Comparison of ENCODE assay signal across 30 cellular contexts in the genomic region with DNA sequence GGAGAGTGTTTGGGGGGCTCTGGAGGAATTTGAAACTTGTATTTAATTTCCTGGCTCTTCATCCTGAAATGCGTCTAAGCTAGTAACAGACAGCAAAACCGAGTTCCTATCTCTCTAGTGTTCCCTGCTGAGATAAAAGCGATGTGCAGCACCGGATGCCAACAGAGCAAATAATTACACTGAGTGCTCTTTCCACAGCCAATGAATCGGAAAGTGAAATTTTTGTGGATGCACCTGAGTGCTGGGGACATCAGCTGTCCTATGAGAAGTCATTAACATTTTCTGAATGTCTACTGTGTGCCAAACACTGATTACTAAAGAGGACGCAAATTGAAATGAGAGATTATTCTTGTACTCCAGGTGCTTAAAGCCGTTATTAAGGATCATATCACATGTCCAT.
DNase-seq lines count a peak whose midpoint lies in the region; TF ChIP-seq lines count a peak whose summit lies in the region.
"Had no signal": no experiment of that assay in that cellular context is flagged by ENCODE, and none has a peak within 500 bp of the region (broad histone marks: within the 10 kb centered on the region; RNA-seq: fewer than 3 reads in every experiment).

No MANE protein-coding gene starts in this region.

- H3K4me1 ChIP-seq in ACC112 (ENCODE audit: control insufficient read depth, insufficient read depth, low read length, unreplicated experiment): no peaks in the 10 kb centered on the region
- H3K4me1 ChIP-seq: sigmoid colon, SJCRH30, thyroid gland had no signal

- H3K9me3 Mint-ChIP-seq in MCF 10A (ENCODE audit: unreplicated experiment): no peaks in the 10 kb centered on the region
- H3K9me3 Mint-ChIP-seq: activated naive CD8-positive, alpha-beta T cell treated with anti-CD3 and anti-CD28 coated beads, Interleukin-2, amount 10 ng/mL, durations not matched to agents 7 days and 5 days; stimulated activated naive CD8-positive, alpha-beta T cell treated with anti-CD3 and anti-CD28 coated beads, Interleukin-15, amount 100 ng/mL, for 72 hours had no signal

- POLR2A ChIA-PET in MCF 10A (lab: Yijun Ruan, JAX): no interaction called here

- no peak overlapping the region for H3K4me3 Mint-ChIP-seq in MCF 10A (ENCODE audit: unreplicated experiment)
- H3K4me3 Mint-ChIP-seq: activated CD8-positive, alpha-beta T cell treated with anti-CD3 and anti-CD28 coated beads, Interleukin-2, amount 10 ng/mL, durations not matched to agents 7 days and 5 days; activated naive CD8-positive, alpha-beta T cell treated with anti-CD3 and anti-CD28 coated beads, Interleukin-2, amount 10 ng/mL, durations not matched to agents 7 days and 5 days; B cell; CD8-positive, alpha-beta memory T cell; stimulated activated naive CD8-positive, alpha-beta T cell treated with anti-CD3 and anti-CD28 coated beads, Interleukin-15, amount 100 ng/mL, for 72 hours had no signal

- peaks cover 6% of the 10 kb centered on the region for H3K36me3 Mint-ChIP-seq in MCF 10A (ENCODE audit: insufficient read depth, unreplicated experiment)
- H3K36me3 Mint-ChIP-seq: activated naive CD8-positive, alpha-beta T cell treated with anti-CD3 and anti-CD28 coated beads, Interleukin-2, amount 10 ng/mL, durations not matched to agents 7 days and 5 days; CD8-positive, alpha-beta memory T cell had no signal

- no peaks in the 10 kb centered on the region for H3K27me3 Mint-ChIP-seq in MCF 10A (ENCODE audit: insufficient read depth, unreplicated experiment)
- H3K27me3 Mint-ChIP-seq: activated naive CD8-positive, alpha-beta T cell treated with anti-CD3 and anti-CD28 coated beads, Interleukin-2, amount 10 ng/mL, durations not matched to agents 7 days and 5 days; B cell; CD8-positive, alpha-beta memory T cell; stimulated activated naive CD8-positive, alpha-beta T cell treated with anti-CD3 and anti-CD28 coated beads, Interleukin-15, amount 100 ng/mL, for 72 hours had no signal

- intact Hi-C loops in MCF 10A (cut with micrococcal nuclease): no loop called here

- H3K36me3 ChIP-seq in ACC112 (ENCODE audit: insufficient read depth, low read length): no peaks in the 10 kb centered on the region
- H3K36me3 ChIP-seq: sigmoid colon, SJCRH30, thyroid gland had no signal

- H3K4me3 ChIP-seq in ACC112 (ENCODE audit: low read depth, low read length): no peak overlapping the region
- H3K4me3 ChIP-seq: sigmoid colon, SJCRH30, thyroid gland had no signal

- peak overlapping the region; percentile 23 for H2AFZ ChIP-seq in ACC112 (ENCODE audit: low read length, unreplicated experiment)

- peak; percentile 39 for DNase-seq in NCI-H1417 treated with DMSO at 0.1 percent for 48 hours (lab: John Stamatoyannopoulos, UW)
- DNase-seq in NCI-H345 (lab: John Stamatoyannopoulos, UW): peak; percentile 89
- DNase-seq in cerebellar cortex (ENCODE audit: low spot score): peak; percentile 71
- DNase-seq in T-helper 9 cell: no peak
- DNase-seq in NCI-H1436 treated with DMSO at 0.1 percent for 48 hours (lab: John Stamatoyannopoulos, UW): no peak
- no peak for DNase-seq in NCI-H226
- DNase-seq in MCF 10A (ENCODE audit: unreplicated experiment): no peak
- DNase-seq: 8988T; activated CD4-positive, CD25-positive, alpha-beta regulatory T cell treated with anti-CD3 and anti-CD28 coated beads, Interleukin-2, amount 50 U/mL, for 72 hours; activated CD8-positive, alpha-beta T cell treated with anti-CD3 and anti-CD28 coated beads, Interleukin-2, amount 10 ng/mL, durations not matched to agents 7 days and 5 days; activated effector memory CD4-positive, alpha-beta T cell treated with anti-CD3 and anti-CD28 coated beads, Interleukin-2, amount 50 U/mL, for 16 hours; activated naive CD8-positive, alpha-beta T cell treated with anti-CD3 and anti-CD28 coated beads, Interleukin-2, amount 10 ng/mL, durations not matched to agents 7 days and 5 days; activated T-cell treated with anti-CD3 and anti-CD28 coated beads for 4 hours; CD8-positive, alpha-beta memory T cell; cerebellar nuclear complex; effector memory CD4-positive, alpha-beta T cell; foreskin melanocyte; GF-D8; Karpas-422; left colon; MV-4-11; NCI-H2227 treated with DMSO at 0.1 percent for 48 hours; sigmoid colon; SJCRH30; stimulated activated naive CD8-positive, alpha-beta T cell treated with anti-CD3 and anti-CD28 coated beads, Interleukin-15, amount 100 ng/mL, for 72 hours; T-helper 1 cell; thyroid gland had no signal

- H3K27ac Mint-ChIP-seq in MCF 10A (ENCODE audit: low read depth, unreplicated experiment): no peak overlapping the region
- H3K27ac Mint-ChIP-seq: activated CD8-positive, alpha-beta T cell treated with anti-CD3 and anti-CD28 coated beads, Interleukin-2, amount 10 ng/mL, durations not matched to agents 7 days and 5 days; activated naive CD8-positive, alpha-beta T cell treated with anti-CD3 and anti-CD28 coated beads, Interleukin-2, amount 10 ng/mL, durations not matched to agents 7 days and 5 days; B cell; CD8-positive, alpha-beta memory T cell; stimulated activated naive CD8-positive, alpha-beta T cell treated with anti-CD3 and anti-CD28 coated beads, Interleukin-15, amount 100 ng/mL, for 72 hours had no signal

- TF ChIP-seq CTCF in MCF 10A (IDR thresholded peaks at IDR 0.05; ENCODE audit: unreplicated experiment): no peak

- peaks cover 6% of the 10 kb centered on the region for H3K4me1 Mint-ChIP-seq in MCF 10A (ENCODE audit: insufficient read depth, unreplicated experiment)
- H3K4me1 Mint-ChIP-seq: activated naive CD8-positive, alpha-beta T cell treated with anti-CD3 and anti-CD28 coated beads, Interleukin-2, amount 10 ng/mL, durations not matched to agents 7 days and 5 days; B cell; CD8-positive, alpha-beta memory T cell; stimulated activated naive CD8-positive, alpha-beta T cell treated with anti-CD3 and anti-CD28 coated beads, Interleukin-15, amount 100 ng/mL, for 72 hours had no signal

- no TSS peak for BruUV-seq in MCF 10A (replicated peaks; lab: Mats Ljungman, UMichigan)

- no peaks in the 10 kb centered on the region for H3K27me3 ChIP-seq in ACC112 (ENCODE audit: insufficient read depth, low read length)
- H3K27me3 ChIP-seq: sigmoid colon, SJCRH30, thyroid gland had no signal

- no peaks in the 10 kb centered on the region for H3K79me2 ChIP-seq in ACC112 (ENCODE audit: control insufficient read depth, insufficient read depth, low read length, unreplicated experiment)

- no peak overlapping the region for H3K27ac ChIP-seq in ACC112 (ENCODE audit: low read depth, low read length)
- H3K27ac ChIP-seq: HL-60, sigmoid colon, SJCRH30, thyroid gland had no signal

- CTCF ChIA-PET in MCF 10A (lab: Yijun Ruan, JAX): interaction anchor here (0.8 to 1.0 kb wide), 2 partner anchors 43 to 96 kb away, joined by 3 read pairs; no protein-coding TSS in a partner anchor

Comparison
In these comparisons a context has a peak if more than half of its experiments do, and no peak if none do; other contexts are left out.
1. DNase-seq: peak in NCI-H1417 treated with DMSO at 0.1 percent for 48 hours (single experiment), NCI-H345 (single experiment) and cerebellar cortex (single experiment); none in T-helper 9 cell (single experiment), NCI-H1436 treated with DMSO at 0.1 percent for 48 hours (single experiment), NCI-H226 (single experiment) and MCF 10A (single experiment).